ENCODE assay signal across 1 cellular context in the genomic region with DNA sequence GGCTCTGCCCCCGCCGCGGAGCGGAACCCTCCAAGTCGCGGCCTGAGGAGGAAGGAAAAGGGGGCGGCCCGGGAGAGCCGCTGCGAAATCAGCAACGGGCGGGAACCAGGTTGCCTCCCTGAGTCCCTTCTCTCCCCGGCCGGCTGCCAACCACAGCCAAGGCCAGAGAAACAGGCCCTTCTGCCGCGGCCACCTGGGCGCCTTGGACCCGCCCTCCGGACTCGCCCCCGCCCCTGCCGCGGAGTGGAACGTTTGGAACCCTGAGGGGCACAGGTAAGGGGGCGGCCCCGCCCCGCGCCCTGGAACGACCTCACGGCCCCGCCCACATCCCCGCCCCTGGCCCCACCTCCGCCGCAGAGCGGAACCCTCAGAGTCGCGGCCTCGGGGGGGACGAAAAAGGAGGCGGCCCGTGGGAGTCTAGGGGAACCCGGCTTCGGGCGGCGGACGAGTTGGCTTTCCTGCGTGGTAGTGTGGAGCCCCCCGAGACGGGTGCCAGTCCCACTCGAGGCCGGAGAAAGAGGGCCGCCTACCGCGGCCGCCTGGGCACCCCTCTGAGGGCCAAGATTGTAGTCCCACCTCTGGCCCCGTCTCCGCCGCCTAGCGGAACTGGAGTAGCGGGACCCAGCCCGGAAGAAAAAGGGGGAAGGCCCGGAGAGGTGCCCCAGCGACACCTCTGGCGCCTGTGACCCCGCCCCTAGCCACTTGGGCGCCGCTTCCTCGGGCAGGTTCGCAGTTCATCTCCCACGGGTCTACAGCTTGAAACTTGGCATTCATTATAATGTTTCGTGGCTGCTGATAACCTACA.
TF ChIP-seq lines count a peak whose summit lies in the region.

No MANE protein-coding gene starts in this region.

TF ChIP-seq in K562, 482 proteins besides CTCF, POLR2A, EP300 and RAD21 (continued from another document):
- TF ChIP-seq HNRNPLL (IDR thresholded peaks at IDR 0.05; ENCODE audit: low read depth, low read length, poor library complexity, severe bottlenecking), result peak; percentile 69
- no peak for TF ChIP-seq ZBTB1 (CRISPR knock-in tag; IDR thresholded peaks at IDR 0.05; ENCODE audit: borderline replicate concordance, low read depth)
TF ChIP-seq in K562: peak in this region for 82.
